13 cellular contexts compared by ENCODE assay signal in genomic region chr6:110356778-110357177, GRCh38. TPM values are rescaled to one million over a fixed set of nuclear protein-coding genes. Genes with fewer than 3 reads are reported as not detected.
A peak's percentile ranks its signal among the peaks of the same experiment; 100 is the strongest.
DNase-seq lines count a peak whose midpoint lies in the region; ATAC-seq and TF ChIP-seq lines count a peak whose summit lies in the region.
"Had no signal": no experiment of that assay in that cellular context is flagged by ENCODE, and none has a peak within 500 bp of the region (broad histone marks: within the 10 kb centered on the region; RNA-seq: fewer than 3 reads in every experiment).

No MANE protein-coding gene starts in this region.

- no peaks in the 10 kb centered on the region for H3K36me3 Mint-ChIP-seq in activated naive CD8-positive, alpha-beta T cell
- H3K36me3 Mint-ChIP-seq in stimulated activated memory B cell treated with anti-CD40 and anti-IgM and Interleukin-4, amounts not matched to agents 10 μg/mL and 1 μg/mL and 100 μg/mL, for 72 hours = peaks cover 6% of the 10 kb centered on the region

- no peaks in the 10 kb centered on the region for H3K9me3 ChIP-seq in iPS-20b (ENCODE audit: insufficient read depth, low read depth, low read length)

- ATAC-seq in stimulated activated memory B cell treated with anti-CD40 and anti-IgM and Interleukin-4, amounts not matched to agents 10 μg/mL and 1 μg/mL and 100 μg/mL, for 72 hours = no peak
- ATAC-seq in foreskin keratinocyte (no peak), HG03196 (IDR thresholded peaks at IDR 0.05; ENCODE audit: unreplicated experiment) (no peak)

- H3K27me3 Mint-ChIP-seq in activated naive CD8-positive, alpha-beta T cell = peaks cover 5% of the 10 kb centered on the region
- H3K27me3 Mint-ChIP-seq in stimulated activated memory B cell treated with anti-CD40 and anti-IgM and Interleukin-4, amounts not matched to agents 10 μg/mL and 1 μg/mL and 100 μg/mL, for 72 hours = peaks cover 62% of the 10 kb centered on the region

- no peaks in the 10 kb centered on the region for H3K9me3 Mint-ChIP-seq in activated naive CD8-positive, alpha-beta T cell (ENCODE audit: low read depth)
- H3K9me3 Mint-ChIP-seq in stimulated activated memory B cell treated with anti-CD40 and anti-IgM and Interleukin-4, amounts not matched to agents 10 μg/mL and 1 μg/mL and 100 μg/mL, for 72 hours = no peaks in the 10 kb centered on the region

- H3K27ac ChIP-seq in iPS-20b (ENCODE audit: low read length) (no peak overlapping the region), foreskin keratinocyte (no peak overlapping the region)
- H3K27ac ChIP-seq: epithelial cell of prostate, KMS-11, WERI-Rb-1 had no signal

- H3K27me3 ChIP-seq in iPS-20b (ENCODE audit: insufficient read depth, low read length) (peaks cover 47% of the 10 kb centered on the region), foreskin keratinocyte (peaks cover 82% of the 10 kb centered on the region)

- no peak overlapping the region; the same call in 1 of the 2 replicates for H3K9ac ChIP-seq in iPS-20b (ENCODE audit: low read depth, low read length)
- H3K9ac ChIP-seq: KMS-11 had no signal

- peaks cover 20% of the 10 kb centered on the region for H3K4me1 Mint-ChIP-seq in activated naive CD8-positive, alpha-beta T cell (ENCODE audit: low read depth)
- H3K4me1 Mint-ChIP-seq in stimulated activated memory B cell treated with anti-CD40 and anti-IgM and Interleukin-4, amounts not matched to agents 10 μg/mL and 1 μg/mL and 100 μg/mL, for 72 hours = peaks cover 12% of the 10 kb centered on the region

- DNase-seq in NCI-H82 (lab: John Stamatoyannopoulos, UW) (peak; percentile 81), NCI-H82 treated with DMSO at 0.1 percent for 48 hours (lab: John Stamatoyannopoulos, UW; ENCODE audit: unreplicated experiment) (no peak), foreskin keratinocyte (no peak), nucleus accumbens (lab: John Stamatoyannopoulos, UW) (no peak)
- DNase-seq: DMS53, NCI-H2227 treated with DMSO at 0.1 percent for 48 hours, WERI-Rb-1 had no signal

- H3K4me3 ChIP-seq in iPS-20b (ENCODE audit: low read length) = peak overlapping the region; percentile 68; the same call in 1 of the 2 replicates

- TF ChIP-seq CTCF in foreskin keratinocyte (conservative IDR thresholded peaks at IDR 0.05) = no peak

- H3K4me1 ChIP-seq in iPS-20b (ENCODE audit: insufficient read depth, low read length) (peaks cover 28% of the 10 kb centered on the region), foreskin keratinocyte (no peaks in the 10 kb centered on the region)

- H3K36me3 ChIP-seq in iPS-20b (ENCODE audit: insufficient read depth, low read depth, low read length) = no peaks in the 10 kb centered on the region
- H3K36me3 ChIP-seq: WERI-Rb-1 had no signal

- no peak overlapping the region for H3K27ac Mint-ChIP-seq in activated naive CD8-positive, alpha-beta T cell
- H3K27ac Mint-ChIP-seq in stimulated activated memory B cell treated with anti-CD40 and anti-IgM and Interleukin-4, amounts not matched to agents 10 μg/mL and 1 μg/mL and 100 μg/mL, for 72 hours = no peak overlapping the region

- peak overlapping the region; percentile 92 for H3K4me3 Mint-ChIP-seq in activated naive CD8-positive, alpha-beta T cell
- H3K4me3 Mint-ChIP-seq in stimulated activated memory B cell treated with anti-CD40 and anti-IgM and Interleukin-4, amounts not matched to agents 10 μg/mL and 1 μg/mL and 100 μg/mL, for 72 hours = peak overlapping the region; percentile 81

RNA-seq across cellular contexts. Expression of gene METTL24, which starts 1.4 kb away (rescaled TPM):
- total RNA-seq in foreskin keratinocyte = not detected in 2 replicates
- not detected in 2 replicates for polyA plus RNA-seq in foreskin keratinocyte

RNA-seq across cellular contexts. Expression of gene DDO, which starts 58.6 kb away (rescaled TPM):
- 0.07 TPM in 1 of 2 replicates, not detected in the other for total RNA-seq in foreskin keratinocyte
- not detected in 2 replicates for polyA plus RNA-seq in foreskin keratinocyte
